In the genomic region with DNA sequence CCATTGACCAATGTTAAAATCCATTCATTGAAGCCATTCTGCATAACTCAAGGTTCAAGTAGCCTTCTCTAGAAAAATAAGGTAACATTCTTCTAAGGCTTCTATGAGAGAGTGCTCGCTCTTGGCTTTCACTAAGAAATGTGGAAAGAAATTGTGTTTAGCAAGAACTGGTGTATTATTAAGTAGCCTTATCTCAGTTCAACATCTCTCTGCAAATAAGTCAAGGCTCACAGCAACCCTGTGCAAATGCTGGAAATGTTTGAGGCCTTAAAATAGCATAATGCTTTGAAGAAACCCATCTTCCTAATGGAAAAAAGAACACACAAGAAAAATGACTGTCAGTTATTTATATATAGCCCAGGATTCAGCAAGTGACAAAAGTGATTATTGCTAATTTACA, we compare ENCODE assay signal across 19 cellular contexts.
"Had no signal": no experiment of that assay in that cellular context is flagged by ENCODE, and none has a peak within 500 bp of the region (broad histone marks: within the 10 kb centered on the region; RNA-seq: fewer than 3 reads in every experiment).

No MANE protein-coding gene starts in this region.

- H3K27ac ChIP-seq: RWPE1 had no signal

- H3K9ac ChIP-seq: SK-N-SH had no signal

- H3K9me3 ChIP-seq: SK-N-SH had no signal

- H3K4me2 ChIP-seq: SK-N-SH had no signal

- DNase-seq: IMR-90, MV-4-11, NCI-H1048, NCI-H1105, NCI-H1417 treated with DMSO at 0.1 percent for 48 hours, NCI-H146, NCI-H1694 treated with DMSO at 0.1 percent for 48 hours, NCI-H1930, NCI-H2081, NCI-H2107, NCI-H2227 treated with DMSO at 0.1 percent for 48 hours, NCI-H524, NCI-H69, NCI-H774, PC-3, SHP77, SK-N-SH had no signal

- ATAC-seq: Panc1, PC-3 had no signal
